9 cellular contexts compared by ENCODE assay signal in genomic region chr3:134592806-134593205, GRCh38. TPM values are rescaled to one million over a fixed set of nuclear protein-coding genes. Genes with fewer than 3 reads are reported as not detected.
"Had no signal": no experiment of that assay in that cellular context is flagged by ENCODE, and none has a peak within 500 bp of the region (broad histone marks: within the 10 kb centered on the region; RNA-seq: fewer than 3 reads in every experiment).

No MANE protein-coding gene starts in this region.

- DNase-seq: GM23248, GOT3, H7, IMR-90, KG1 had no signal

- H3K27ac ChIP-seq: GM23248 had no signal

- H3K4me1 ChIP-seq: HAP-1 had no signal

- H3K4me3 ChIP-seq: GM23248, HAP-1, K562 had no signal

- ATAC-seq: HCT116, K562 had no signal

- H3K36me3 ChIP-seq: HAP-1 had no signal

- H3K9me3 ChIP-seq: HAP-1 had no signal

RNA-seq across cellular contexts. Expression of gene KY, which starts 58.0 kb away (rescaled TPM):
- total RNA-seq: HT-29, K562 had no signal
- polyA plus RNA-seq: K562 had no signal
